8 cellular contexts compared by ENCODE assay signal in genomic region chr3:101518421-101518871, GRCh38. TPM values are rescaled to one million over a fixed set of nuclear protein-coding genes. Genes with fewer than 3 reads are reported as not detected.
A peak's percentile ranks its signal among the peaks of the same experiment; 100 is the strongest.
DNase-seq lines count a peak whose midpoint lies in the region; ATAC-seq and TF ChIP-seq lines count a peak whose summit lies in the region.

No MANE protein-coding gene starts in this region.

- H3K9me2 ChIP-seq in Karpas-422 (replicated peaks; ENCODE audit: insufficient read depth, low read length), result no peaks in the 10 kb centered on the region

- WGBS in spleen, 5 donors, result 43 to 70% (median 66%) methylated on average over 3 of the region's 3 CpGs

- H3K36me3 ChIP-seq in Karpas-422 (ENCODE audit: insufficient read depth, low read length), result no peaks in the 10 kb centered on the region
- no peaks in the 10 kb centered on the region for H3K36me3 ChIP-seq in spleen

- H3K4me1 ChIP-seq in Karpas-422 (ENCODE audit: low read length) (peaks cover 18% of the 10 kb centered on the region), spleen (peaks cover 4 to 27% (median 14%) of the 10 kb centered on the region in 6 donors)

- no peaks in the 10 kb centered on the region for H3K9me3 Mint-ChIP-seq in HFFc6

- H3K27ac ChIP-seq in Karpas-422 (ENCODE audit: low read length) (no peak overlapping the region), spleen (peak overlapping the region in 6 of 8 donors; percentile 8 to 65 (median 38))

- H3K9me3 ChIP-seq in Karpas-422 (ENCODE audit: low read length), result no peaks in the 10 kb centered on the region
- H3K9me3 ChIP-seq in spleen, result no peaks in the 10 kb centered on the region

- peaks cover 7% of the 10 kb centered on the region for H3K4me1 Mint-ChIP-seq in HFFc6 (ENCODE audit: low read depth)

- peak; percentile 98 for ATAC-seq in GM21723 (IDR thresholded peaks at IDR 0.05; ENCODE audit: unreplicated experiment)

- TF ChIP-seq CTCF in GM13977 (IDR thresholded peaks at IDR 0.05; ENCODE audit: extremely low read depth, insufficient read depth, missing control alignments) (no peak), spleen (IDR thresholded peaks at IDR 0.05 in 8 of 11, conservative IDR thresholded peaks at IDR 0.05 in 3 of 11) (no peak), HFFc6 (IDR thresholded peaks at IDR 0.05) (no peak)

- no peak for TF ChIP-seq POLR2A in spleen (IDR thresholded peaks at IDR 0.05)

- 0 out of 2 replicates have a peak overlapping the region, but pooled peaks have one; percentile 8 for H3K9ac ChIP-seq in Karpas-422 (ENCODE audit: low read length)

- no peaks in the 10 kb centered on the region for H3K36me3 Mint-ChIP-seq in HFFc6 (ENCODE audit: low read depth)

- no peaks in the 10 kb centered on the region for H4K20me1 ChIP-seq in Karpas-422 (ENCODE audit: insufficient read depth, low read depth, low read length)

- H3K4me2 ChIP-seq in Karpas-422 (ENCODE audit: low read depth, low read length, poor library complexity, severe bottlenecking), result peak overlapping the region; percentile 33

- H3K4me3 Mint-ChIP-seq in HFFc6, result no peak overlapping the region

- intact Hi-C loops in spleen (cut with DNase I; ENCODE audit: low total_unique reads), result no loop called here

- no peak overlapping the region for H3K4me3 ChIP-seq in Karpas-422 (ENCODE audit: low read length)
- no peak overlapping the region for H3K4me3 ChIP-seq in spleen

- DNase-seq in GM13977 (ENCODE audit: low spot score) (peak; percentile 67), Karpas-422 (no peak), activated T-cell treated with anti-CD3 and anti-CD28 coated beads for 4 hours (peak; percentile 7), spleen (no peak), SIG-M5 (lab: John Stamatoyannopoulos, UW) (no peak), G401 (ENCODE audit: low spot score) (no peak), HFFc6 (no peak)

- no peaks in the 10 kb centered on the region for H3K27me3 ChIP-seq in Karpas-422 (ENCODE audit: low read length)
- H3K27me3 ChIP-seq in spleen (replicated peaks in 1 of 7), result peaks cover 0 to 7% (median 0%) of the 10 kb centered on the region in 7 donors

- peak overlapping the region; percentile 66 for H2AFZ ChIP-seq in Karpas-422 (ENCODE audit: low read length)

- in situ Hi-C loops in GM13977 (cut with MboI; ENCODE audit: low pct_unique_long_range_greater_than_20kb, low sequenced_read_pairs, unreplicated experiment) (no loop called here), G401 (cut with HindIII; ENCODE audit: low sequenced_read_pairs) (no loop called here)

- H3K79me2 ChIP-seq in Karpas-422 (ENCODE audit: low read length), result no peaks in the 10 kb centered on the region

- peaks cover 9% of the 10 kb centered on the region; the same call in 1 of the 2 replicates for H3K27me3 Mint-ChIP-seq in HFFc6 (ENCODE audit: insufficient read depth)

- H3K27ac Mint-ChIP-seq in HFFc6, result no peak overlapping the region

RNA-seq across cellular contexts. Expression of gene SENP7, which starts 5.4 kb away (rescaled TPM):
- 15.3 and 31.6 TPM in 2 replicates for total RNA-seq in Karpas-422 (2014; rRNA removed; shearing (Covaris generic); ENCODE audit: low replicate concordance)
- 10 to 100 TPM; 23.4 to 46.9 (median 36.7) TPM for total RNA-seq in spleen
- 10 to 100 TPM; 11.2 to 13.6 (median 11.3) TPM for polyA plus RNA-seq in spleen
- 2.7 and 7.3 TPM in 2 replicates for total RNA-seq in G401 (2014; rRNA removed; shearing (Covaris generic))
- total RNA-seq in HFFc6 (2021; fragmentation: NEBNext Ultra II Directional; extraction: Animal tissue kit (Norgen Biotek cat#: 25700)), result 1 to 10 TPM; 4.1 to 6.7 (median 5.6) TPM

RNA-seq across cellular contexts. Expression of gene TRMT10C, which starts 43.2 kb away (rescaled TPM):
- 24.9 and 47.9 TPM in 2 replicates for total RNA-seq in Karpas-422 (2014; rRNA removed; shearing (Covaris generic); ENCODE audit: low replicate concordance)
- 10 to 100 TPM; 14.1 to 22.4 (median 18.0) TPM for total RNA-seq in spleen
- 10 to 100 TPM; 21.9 to 25.8 (median 24.4) TPM for polyA plus RNA-seq in spleen
- total RNA-seq in G401 (2014; rRNA removed; shearing (Covaris generic)), result 44.8 and 62.1 TPM in 2 replicates
- 10 to 100 TPM; 19.9 to 26.9 (median 22.0) TPM for total RNA-seq in HFFc6 (2021; fragmentation: NEBNext Ultra II Directional; extraction: Animal tissue kit (Norgen Biotek cat#: 25700))

RNA-seq across cellular contexts. Expression of gene PCNP, which starts 55.5 kb away (rescaled TPM):
- 37.9 and 90.3 TPM in 2 replicates for total RNA-seq in Karpas-422 (2014; rRNA removed; shearing (Covaris generic); ENCODE audit: low replicate concordance)
- total RNA-seq in spleen, result 100 to 1,000 TPM; 104 to 122 (median 112) TPM
- 100 to 1,000 TPM in 1 of 3 donors, 10 to 100 TPM in 2; 71.1 to 104 (median 92.6) TPM for polyA plus RNA-seq in spleen
- 123 and 148 TPM in 2 replicates for total RNA-seq in G401 (2014; rRNA removed; shearing (Covaris generic))
- 100 to 1,000 TPM; 161 to 205 (median 180) TPM for total RNA-seq in HFFc6 (2021; fragmentation: NEBNext Ultra II Directional; extraction: Animal tissue kit (Norgen Biotek cat#: 25700))

Comparison
In these comparisons a context has a peak if more than half of its experiments do, and no peak if none do; other contexts are left out.
1. DNase-seq: peak in GM13977 (single experiment) and activated T-cell treated with anti-CD3 and anti-CD28 coated beads for 4 hours (single experiment); none in Karpas-422 (single experiment), spleen (single experiment), SIG-M5 (single experiment), G401 (single experiment) and HFFc6 (single experiment).